16 cellular contexts compared by ENCODE assay signal in genomic region chr13:48709213-48709612, GRCh38. TPM values are rescaled to one million over a fixed set of nuclear protein-coding genes. Genes with fewer than 3 reads are reported as not detected.
"Had no signal": no experiment of that assay in that cellular context is flagged by ENCODE, and none has a peak within 500 bp of the region (broad histone marks: within the 10 kb centered on the region; RNA-seq: fewer than 3 reads in every experiment).

No MANE protein-coding gene starts in this region.

- H3K4me3 Mint-ChIP-seq: activated CD4-positive, alpha-beta memory T cell treated with anti-CD3 and anti-CD28 coated beads, Interleukin-2, amount 10 ng/mL, durations not matched to agents 7 days and 5 days; activated naive CD8-positive, alpha-beta T cell treated with anti-CD3 and anti-CD28 coated beads, Interleukin-2, amount 10 ng/mL, durations not matched to agents 7 days and 5 days; central memory CD8-positive, alpha-beta T cell; effector memory CD8-positive, alpha-beta T cell; nephron; stimulated activated naive B cell treated with anti-CD40 and anti-IgM and Interleukin-4, amounts not matched to agents 10 μg/mL and 1 μg/mL and 100 μg/mL, for 72 hours; T-helper 1 cell treated with Interleukin-12 subunit alpha and Interleukin-12 subunit beta and Interleukin-4 antibody, amounts not matched to agents 30 μg/mL and 1 μg/mL, for 36 hours had no signal

- H3K4me1 Mint-ChIP-seq: nephron; stimulated activated naive B cell treated with anti-CD40 and anti-IgM and Interleukin-4, amounts not matched to agents 10 μg/mL and 1 μg/mL and 100 μg/mL, for 72 hours had no signal

- DNase-seq: activated CD4-positive, alpha-beta memory T cell treated with anti-CD3 and anti-CD28 coated beads, Interleukin-2, amount 10 ng/mL, durations not matched to agents 7 days and 5 days; activated effector memory CD4-positive, alpha-beta T cell treated with anti-CD3 and anti-CD28 coated beads, Interleukin-2, amount 50 U/mL, for 16 hours; activated naive CD8-positive, alpha-beta T cell treated with anti-CD3 and anti-CD28 coated beads, Interleukin-2, amount 10 ng/mL, durations not matched to agents 7 days and 5 days; effector memory CD8-positive, alpha-beta T cell; hypothalamus; left colon; occipital lobe; right cardiac atrium; SHP77; stimulated activated naive B cell treated with anti-CD40 and anti-IgM and Interleukin-4, amounts not matched to agents 10 μg/mL and 1 μg/mL and 100 μg/mL, for 72 hours; trophoblast cell had no signal

- ATAC-seq: effector memory CD8-positive, alpha-beta T cell; left colon; right cardiac atrium; stimulated activated naive B cell treated with anti-CD40 and anti-IgM and Interleukin-4, amounts not matched to agents 10 μg/mL and 1 μg/mL and 100 μg/mL, for 72 hours had no signal

- H3K27ac Mint-ChIP-seq: activated CD4-positive, alpha-beta memory T cell treated with anti-CD3 and anti-CD28 coated beads, Interleukin-2, amount 10 ng/mL, durations not matched to agents 7 days and 5 days; activated naive CD8-positive, alpha-beta T cell treated with anti-CD3 and anti-CD28 coated beads, Interleukin-2, amount 10 ng/mL, durations not matched to agents 7 days and 5 days; effector memory CD8-positive, alpha-beta T cell; nephron; progenitor cell of endocrine pancreas; stimulated activated naive B cell treated with anti-CD40 and anti-IgM and Interleukin-4, amounts not matched to agents 10 μg/mL and 1 μg/mL and 100 μg/mL, for 72 hours; T-helper 1 cell treated with Interleukin-12 subunit alpha and Interleukin-12 subunit beta and Interleukin-4 antibody, amounts not matched to agents 30 μg/mL and 1 μg/mL, for 36 hours had no signal

- H3K27me3 Mint-ChIP-seq: activated CD4-positive, alpha-beta memory T cell treated with anti-CD3 and anti-CD28 coated beads, Interleukin-2, amount 10 ng/mL, durations not matched to agents 7 days and 5 days; activated naive CD8-positive, alpha-beta T cell treated with anti-CD3 and anti-CD28 coated beads, Interleukin-2, amount 10 ng/mL, durations not matched to agents 7 days and 5 days; central memory CD8-positive, alpha-beta T cell; progenitor cell of endocrine pancreas had no signal

RNA-seq across cellular contexts. Expression of gene CYSLTR2, which starts 55.5 kb away (rescaled TPM):
- total RNA-seq: lung microvascular endothelial cell had no signal
